8 cellular contexts compared by ENCODE assay signal in genomic region chr3:11582123-11582968, GRCh38.
A peak's percentile ranks its signal among the peaks of the same experiment; 100 is the strongest.
DNase-seq lines count a peak whose midpoint lies in the region; ATAC-seq, FAIRE-seq and TF ChIP-seq lines count a peak whose summit lies in the region.

No MANE protein-coding gene starts in this region.

- peaks cover 0 to 7% of the 10 kb centered on the region in 2 donors for H3K36me3 Mint-ChIP-seq in activated naive CD4-positive, alpha-beta T cell treated with anti-CD3 and anti-CD28 coated beads, Interleukin-2, amount 50 U/mL, for 72 hours
- no peaks in the 10 kb centered on the region for H3K36me3 Mint-ChIP-seq in glutamatergic neuron (ENCODE audit: unreplicated experiment)

- in situ Hi-C loops in G401 (cut with HindIII; ENCODE audit: low sequenced_read_pairs), result no loop called here

- no peaks in the 10 kb centered on the region for H3K9me3 Mint-ChIP-seq in activated naive CD4-positive, alpha-beta T cell treated with anti-CD3 and anti-CD28 coated beads, Interleukin-2, amount 50 U/mL, for 72 hours
- H3K9me3 Mint-ChIP-seq in glutamatergic neuron (ENCODE audit: unreplicated experiment), result peaks cover 5% of the 10 kb centered on the region

- peak; percentile 85 for DNase-seq in G401 (ENCODE audit: low spot score)
- peak; percentile 59 for DNase-seq in HTR-8/SVneo (ENCODE audit: insufficient read length, low spot score)
- DNase-seq in activated naive CD4-positive, alpha-beta T cell treated with anti-CD3 and anti-CD28 coated beads, Interleukin-2, amount 50 U/mL, for 72 hours (ENCODE audit: low spot score in 2 of 2), result no peak
- no peak for DNase-seq in glutamatergic neuron
- no peak for DNase-seq in omental fat pad (ENCODE audit: low spot score)
- DNase-seq in HuH-7.5 (ENCODE audit: low spot score), result no peak
- DNase-seq in DMS114 treated with DMSO at 0.1 percent for 48 hours (lab: John Stamatoyannopoulos, UW; ENCODE audit: unreplicated experiment), result no peak
- no peak for DNase-seq in NCI-H187 (lab: John Stamatoyannopoulos, UW)

- FAIRE-seq in HTR-8/SVneo (lab: Jason Lieb, UNC), result no peak

- H3K27ac Mint-ChIP-seq in activated naive CD4-positive, alpha-beta T cell treated with anti-CD3 and anti-CD28 coated beads, Interleukin-2, amount 50 U/mL, for 72 hours, result peak overlapping the region in 1 of 2 donors; percentile 89
- peak overlapping the region; percentile 24 for H3K27ac Mint-ChIP-seq in glutamatergic neuron (ENCODE audit: unreplicated experiment)

- peak; percentile 29 to 48 for ATAC-seq in activated naive CD4-positive, alpha-beta T cell treated with anti-CD3 and anti-CD28 coated beads, Interleukin-2, amount 50 U/mL, for 72 hours
- ATAC-seq in omental fat pad (ENCODE audit: low FRiP score), result peak; percentile 72

- TF ChIP-seq CTCF in glutamatergic neuron (IDR thresholded peaks at IDR 0.05; ENCODE audit: partially characterized antibody, unreplicated experiment) (no peak), omental fat pad (IDR thresholded peaks at IDR 0.05) (no peak)

- H3K27me3 Mint-ChIP-seq in glutamatergic neuron (ENCODE audit: unreplicated experiment), result no peaks in the 10 kb centered on the region

- H3K4me1 Mint-ChIP-seq in glutamatergic neuron (ENCODE audit: low read depth, unreplicated experiment), result peaks cover 50% of the 10 kb centered on the region

- peak overlapping the region; percentile 35 for H3K4me3 Mint-ChIP-seq in glutamatergic neuron (ENCODE audit: unreplicated experiment)

Comparison
In these comparisons a context has a peak if more than half of its experiments do, and no peak if none do; other contexts are left out.
1. DNase-seq: peak in G401 (single experiment) and HTR-8/SVneo (single experiment); none in activated naive CD4-positive, alpha-beta T cell treated with anti-CD3 and anti-CD28 coated beads, Interleukin-2, amount 50 U/mL, for 72 hours (0 of 2), glutamatergic neuron (single experiment), omental fat pad (single experiment), HuH-7.5 (single experiment), DMS114 treated with DMSO at 0.1 percent for 48 hours (single experiment) and NCI-H187 (0 of 2).